In the genomic region with DNA sequence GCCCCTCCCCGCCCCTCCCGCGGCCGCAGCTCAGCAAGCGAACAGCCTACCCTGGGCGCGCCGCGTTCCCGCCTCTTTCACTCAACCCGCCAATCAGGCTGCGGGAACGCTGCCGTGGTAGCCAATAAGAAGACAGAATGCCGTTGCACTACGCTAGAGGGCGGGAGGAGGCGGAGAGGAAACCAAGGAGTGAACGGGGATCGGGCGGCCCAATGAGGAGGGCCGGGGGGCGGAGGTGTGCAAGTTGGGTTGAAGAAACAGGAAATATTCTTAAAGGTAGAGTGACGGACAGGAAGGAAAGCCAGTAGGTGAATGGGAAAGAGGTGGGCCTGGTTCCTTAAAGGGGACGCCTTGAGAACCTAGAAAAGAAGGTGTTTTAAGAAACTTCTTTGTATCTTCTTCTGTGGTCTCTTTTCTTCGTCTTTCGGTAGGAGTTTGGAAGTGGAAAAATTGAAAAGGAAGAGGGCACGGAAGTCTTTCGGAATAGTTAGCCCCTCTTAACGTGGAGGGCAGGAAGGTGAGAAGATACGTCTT, we compare ENCODE assay signal across 8 cellular contexts. TPM values are rescaled to one million over a fixed set of nuclear protein-coding genes. Genes with fewer than 3 reads are reported as not detected.
DNase-seq lines count a peak whose midpoint lies in the region; ATAC-seq and TF ChIP-seq lines count a peak whose summit lies in the region.

No MANE protein-coding gene starts in this region.

- WGBS in prostate gland: under 1% methylated on average over 31 of the region's 31 CpGs
- under 1% methylated on average over 31 of the region's 31 CpGs for WGBS in urinary bladder

- DNase-seq in GM13977 (ENCODE audit: low spot score) (peak; percentile 99), NCI-H146 treated with DMSO at 0.1 percent for 48 hours (lab: John Stamatoyannopoulos, UW; ENCODE audit: unreplicated experiment) (peak; percentile 100), T-helper 17 cell (peak; percentile 96 to 99 (median 98)), anterior cingulate cortex (lab: John Stamatoyannopoulos, UW) (peak; percentile 89 to 100 (median 99)), right atrium auricular region (ENCODE audit: low spot score) (peak; percentile 100), prostate gland (ENCODE audit: low spot score) (peak; percentile 100)

- H3K27me3 ChIP-seq in right atrium auricular region (no peaks in the 10 kb centered on the region), prostate gland (replicated peaks; ENCODE audit: insufficient read depth) (no peaks in the 10 kb centered on the region)

- H3K36me3 ChIP-seq in right atrium auricular region (no peaks in the 10 kb centered on the region), prostate gland (no peaks in the 10 kb centered on the region), urinary bladder (ENCODE audit: insufficient read depth) (no peaks in the 10 kb centered on the region)

- H3K4me3 ChIP-seq in right atrium auricular region (peak overlapping the region; percentile 100), prostate gland (peak overlapping the region; percentile 99 to 100), urinary bladder (ENCODE audit: low read depth, low read length) (peak overlapping the region; percentile 99)

- ATAC-seq in HG02884 (IDR thresholded peaks at IDR 0.05; ENCODE audit: unreplicated experiment) (peak; percentile 90), T-helper 17 cell (peak; percentile 90)

- H3K27ac ChIP-seq in right atrium auricular region (peak overlapping the region; percentile 100), prostate gland (peak overlapping the region; percentile 100), urinary bladder (ENCODE audit: low read depth) (peak overlapping the region; percentile 34)

- H3K4me3 Mint-ChIP-seq in T-helper 17 cell: no peak overlapping the region

- peaks cover 2% of the 10 kb centered on the region for H3K36me3 Mint-ChIP-seq in T-helper 17 cell (ENCODE audit: low read depth)

- no peaks in the 10 kb centered on the region for H3K27me3 Mint-ChIP-seq in T-helper 17 cell

- intact Hi-C loops in prostate gland (cut with DNase I): loop anchor here (2.0 to 5.0 kb wide), 2 partner anchors 34 to 50 kb away; partner anchors contain the start of genes ATP6V1A and NAA50

- H3K9me3 ChIP-seq in T-helper 17 cell (ENCODE audit: control insufficient read depth, low read length, poor library complexity, severe bottlenecking) (no peaks in the 10 kb centered on the region), right atrium auricular region (no peaks in the 10 kb centered on the region), prostate gland (no peaks in the 10 kb centered on the region)

- TF ChIP-seq CTCF in GM13977 (IDR thresholded peaks at IDR 0.05; ENCODE audit: extremely low read depth, insufficient read depth, missing control alignments) (no peak), right atrium auricular region (IDR thresholded peaks at IDR 0.05) (no peak), prostate gland (IDR thresholded peaks at IDR 0.05) (peak in 3 of 4 experiments; percentile 10 to 75 (median 43))

- no peak for TF ChIP-seq POLR2A in prostate gland (IDR thresholded peaks at IDR 0.05)

- H3K4me1 ChIP-seq in right atrium auricular region (peaks cover 0 to 37% of the 10 kb centered on the region in 2 donors), prostate gland (replicated peaks) (no peaks in the 10 kb centered on the region), urinary bladder (ENCODE audit: insufficient read depth) (no peaks in the 10 kb centered on the region)

- in situ Hi-C loops in GM13977 (cut with MboI; ENCODE audit: low pct_unique_long_range_greater_than_20kb, low sequenced_read_pairs, unreplicated experiment): no loop called here

- H3K4me1 Mint-ChIP-seq in T-helper 17 cell: peaks cover 23% of the 10 kb centered on the region

- no peak overlapping the region for H3K27ac Mint-ChIP-seq in T-helper 17 cell

RNA-seq across cellular contexts. Expression of gene USF3, which starts 0.3 kb away (rescaled TPM):
- total RNA-seq in T-helper 17 cell: 10 to 100 TPM; 28.4 to 31.9 TPM
- total RNA-seq in right atrium auricular region: 10 to 100 TPM; 16.2 to 20.8 TPM
- 10 to 100 TPM; 22.2 to 25.3 TPM for total RNA-seq in prostate gland
- 15.1 TPM for total RNA-seq in urinary bladder
- 5.3 TPM for polyA plus RNA-seq in urinary bladder

RNA-seq across cellular contexts. Expression of gene NAA50, which starts 49.3 kb away (rescaled TPM):
- total RNA-seq in T-helper 17 cell: 10 to 100 TPM; 44.8 to 49.4 TPM
- total RNA-seq in right atrium auricular region: 10 to 100 TPM; 49.3 to 77.8 TPM
- 100 to 1,000 TPM; 111 to 118 TPM for total RNA-seq in prostate gland
- total RNA-seq in urinary bladder: 108 TPM
- polyA plus RNA-seq in urinary bladder: 81.9 TPM

RNA-seq across cellular contexts. Expression of gene ATP6V1A, which starts 50.1 kb away (rescaled TPM):
- total RNA-seq in T-helper 17 cell (10 to 100 TPM; 15.1 to 18.3 TPM), right atrium auricular region (10 to 100 TPM; 19.1 to 21.7 TPM), prostate gland (10 to 100 TPM; 43.4 to 60.4 TPM), urinary bladder (55.0 TPM)
- 14.2 TPM for polyA plus RNA-seq in urinary bladder

Comparison
In these comparisons a context has a peak if more than half of its experiments do, and no peak if none do; other contexts are left out.
1. Peak in every context shown above with its lines: DNase-seq, ATAC-seq, H3K4me3 ChIP-seq and H3K27ac ChIP-seq.
2. CTCF ChIP-seq: peak in prostate gland (3 of 4); none in GM13977 (single experiment) and right atrium auricular region (0 of 2).
3. H3K27ac ChIP-seq: peak in every context shown above with its lines; median percentile 100 in right atrium auricular region; 100 in prostate gland; 34 in urinary bladder.